ENCODE assay signal across 8 cellular contexts in the genomic region with DNA sequence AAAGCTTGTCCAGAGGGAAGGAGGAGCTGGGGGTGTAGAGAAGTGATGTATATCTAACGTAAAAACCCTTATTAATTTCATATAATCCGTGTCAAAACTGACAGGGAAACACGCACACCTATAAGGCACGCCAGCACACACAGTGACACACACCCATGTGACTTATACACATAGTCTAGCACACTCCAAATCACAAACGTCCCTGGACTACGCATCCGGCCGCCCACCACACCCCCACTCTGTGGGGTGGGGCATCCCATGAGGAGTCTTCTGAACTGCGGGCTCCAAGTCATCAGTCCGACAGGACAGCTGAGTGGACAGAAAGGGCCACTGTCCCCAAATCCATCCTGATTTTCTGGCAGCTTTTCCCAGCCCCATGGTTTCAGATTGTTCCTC. TPM values are rescaled to one million over a fixed set of nuclear protein-coding genes. Genes with fewer than 3 reads are reported as not detected.
A peak's percentile ranks its signal among the peaks of the same experiment; 100 is the strongest.
DNase-seq lines count a peak whose midpoint lies in the region; ATAC-seq and TF ChIP-seq lines count a peak whose summit lies in the region.

No MANE protein-coding gene starts in this region.

- peaks cover 38% of the 10 kb centered on the region for H3K4me1 Mint-ChIP-seq in activated CD4-positive, alpha-beta T cell treated with anti-CD3 and anti-CD28 coated beads, Interleukin-2, amount 10 ng/mL, durations not matched to agents 7 days and 5 days
- H3K4me1 Mint-ChIP-seq in mesothelial cell of epicardium = peaks cover 51% of the 10 kb centered on the region

- ATAC-seq in GM18498 (IDR thresholded peaks at IDR 0.05; ENCODE audit: unreplicated experiment) = peak; percentile 44

- no peaks in the 10 kb centered on the region for H3K27me3 Mint-ChIP-seq in activated CD4-positive, alpha-beta T cell treated with anti-CD3 and anti-CD28 coated beads, Interleukin-2, amount 10 ng/mL, durations not matched to agents 7 days and 5 days
- H3K27me3 Mint-ChIP-seq in mesothelial cell of epicardium (ENCODE audit: low read depth) = no peaks in the 10 kb centered on the region

- DNase-seq in HT1080 (ENCODE audit: low read depth) = peak; percentile 73
- DNase-seq in activated CD4-positive, alpha-beta T cell treated with anti-CD3 and anti-CD28 coated beads, Interleukin-2, amount 10 ng/mL, durations not matched to agents 7 days and 5 days = peak; percentile 30
- peak; percentile 41 for DNase-seq in effector CD4-positive, alpha-beta T cell
- DNase-seq in mesothelial cell of epicardium (ENCODE audit: low spot score in 2 of 2, unreplicated experiment in 2 of 2) = no peak
- peak; percentile 67 for DNase-seq in stimulated activated CD8-positive, alpha-beta memory T cell treated with anti-CD3 and anti-CD28 coated beads, Interleukin-4, amount 100 ng/mL, for 48 hours
- DNase-seq in NCI-H2029 treated with DMSO at 0.1 percent for 48 hours (lab: John Stamatoyannopoulos, UW) = no peak
- no peak for DNase-seq in NCI-H2171 treated with DMSO at 0.1 percent for 48 hours (lab: John Stamatoyannopoulos, UW)

- POLR2A ChIA-PET in activated CD4-positive, alpha-beta T cell treated with anti-CD3 and anti-CD28 coated beads, Interleukin-2, amount 10 ng/mL, durations not matched to agents 7 days and 5 days (lab: Charles Lee) = no interaction called here

- H3K27ac Mint-ChIP-seq in activated CD4-positive, alpha-beta T cell treated with anti-CD3 and anti-CD28 coated beads, Interleukin-2, amount 10 ng/mL, durations not matched to agents 7 days and 5 days = peak overlapping the region; percentile 79
- H3K27ac Mint-ChIP-seq in mesothelial cell of epicardium = peak overlapping the region; percentile 91

- CTCF ChIA-PET in activated CD4-positive, alpha-beta T cell treated with anti-CD3 and anti-CD28 coated beads, Interleukin-2, amount 10 ng/mL, durations not matched to agents 7 days and 5 days (lab: Charles Lee) = interaction anchor here (1.4 to 1.8 kb wide), 2 partner anchors 15 to 85 kb away, joined by 5 to 6 read pairs; a partner anchor contains a TSS

- TF ChIP-seq CTCF in mesothelial cell of epicardium (IDR thresholded peaks at IDR 0.05; ENCODE audit: unreplicated experiment) = no peak

- peaks cover 3% of the 10 kb centered on the region for H3K36me3 Mint-ChIP-seq in activated CD4-positive, alpha-beta T cell treated with anti-CD3 and anti-CD28 coated beads, Interleukin-2, amount 10 ng/mL, durations not matched to agents 7 days and 5 days (ENCODE audit: low read depth)
- H3K36me3 Mint-ChIP-seq in mesothelial cell of epicardium = peaks cover 4% of the 10 kb centered on the region

- H3K9me3 Mint-ChIP-seq in activated CD4-positive, alpha-beta T cell treated with anti-CD3 and anti-CD28 coated beads, Interleukin-2, amount 10 ng/mL, durations not matched to agents 7 days and 5 days = no peaks in the 10 kb centered on the region
- no peaks in the 10 kb centered on the region for H3K9me3 Mint-ChIP-seq in mesothelial cell of epicardium

- peak overlapping the region; percentile 86 for H3K4me3 Mint-ChIP-seq in activated CD4-positive, alpha-beta T cell treated with anti-CD3 and anti-CD28 coated beads, Interleukin-2, amount 10 ng/mL, durations not matched to agents 7 days and 5 days
- H3K4me3 Mint-ChIP-seq in mesothelial cell of epicardium = peak overlapping the region; percentile 81

RNA-seq across cellular contexts. Expression of a gene that starts 0.8 kb away (rescaled TPM):
- 129 and 187 TPM in 2 replicates for total RNA-seq in HT1080 (2014; rRNA removed; shearing (Covaris generic))
- 158 and 174 TPM in 2 replicates for polyA plus RNA-seq in HT1080 (2015; cell fraction: cytosol; rRNA removed)
- polyA plus RNA-seq in HT1080 (2015; cell fraction: nucleus; rRNA removed) = 58.4 and 68.9 TPM in 2 replicates
- 10 to 100 TPM; 29.3 to 32.5 TPM for total RNA-seq in activated CD4-positive, alpha-beta T cell treated with anti-CD3 and anti-CD28 coated beads, Interleukin-2, amount 10 ng/mL, durations not matched to agents 7 days and 5 days
- 37.4 to 42.1 TPM (median 41.2 TPM) in 3 replicates for total RNA-seq in mesothelial cell of epicardium

RNA-seq across cellular contexts. Expression of a gene that starts 15.6 kb away (rescaled TPM):
- total RNA-seq in HT1080 (2014; rRNA removed; shearing (Covaris generic)) = not detected in 2 replicates
- polyA plus RNA-seq in HT1080 (2015; cell fraction: cytosol; rRNA removed) = 0.03 and 0.17 TPM in 2 replicates
- not detected in 2 replicates for polyA plus RNA-seq in HT1080 (2015; cell fraction: nucleus; rRNA removed)
- not detected for total RNA-seq in activated CD4-positive, alpha-beta T cell treated with anti-CD3 and anti-CD28 coated beads, Interleukin-2, amount 10 ng/mL, durations not matched to agents 7 days and 5 days
- total RNA-seq in mesothelial cell of epicardium = 0.16 to 0.27 TPM in 2 of 3 replicates, not detected in the other

RNA-seq across cellular contexts. Expression of a gene that starts 54.6 kb away (rescaled TPM):
- not detected in 2 replicates for total RNA-seq in HT1080 (2014; rRNA removed; shearing (Covaris generic))
- not detected in 2 replicates for polyA plus RNA-seq in HT1080 (2015; cell fraction: cytosol; rRNA removed)
- not detected in 2 replicates for polyA plus RNA-seq in HT1080 (2015; cell fraction: nucleus; rRNA removed)
- not detected for total RNA-seq in activated CD4-positive, alpha-beta T cell treated with anti-CD3 and anti-CD28 coated beads, Interleukin-2, amount 10 ng/mL, durations not matched to agents 7 days and 5 days
- 0.29 to 0.38 TPM (median 0.33 TPM) in 3 replicates for total RNA-seq in mesothelial cell of epicardium

RNA-seq across cellular contexts. Expression of a gene that starts 56.4 kb away (rescaled TPM):
- total RNA-seq in HT1080 (2014; rRNA removed; shearing (Covaris generic)) = 47.6 and 56.9 TPM in 2 replicates
- 40.9 and 42.1 TPM in 2 replicates for polyA plus RNA-seq in HT1080 (2015; cell fraction: cytosol; rRNA removed)
- polyA plus RNA-seq in HT1080 (2015; cell fraction: nucleus; rRNA removed) = 360 and 367 TPM in 2 replicates
- total RNA-seq in activated CD4-positive, alpha-beta T cell treated with anti-CD3 and anti-CD28 coated beads, Interleukin-2, amount 10 ng/mL, durations not matched to agents 7 days and 5 days = 100 to 1,000 TPM; 112 to 117 TPM
- 276 to 299 TPM (median 287 TPM) in 3 replicates for total RNA-seq in mesothelial cell of epicardium

Comparison
In these comparisons a context has a peak if more than half of its experiments do, and no peak if none do; other contexts are left out.
1. DNase-seq: peak in HT1080 (single experiment), activated CD4-positive, alpha-beta T cell treated with anti-CD3 and anti-CD28 coated beads, Interleukin-2, amount 10 ng/mL, durations not matched to agents 7 days and 5 days (single experiment), effector CD4-positive, alpha-beta T cell (single experiment) and stimulated activated CD8-positive, alpha-beta memory T cell treated with anti-CD3 and anti-CD28 coated beads, Interleukin-4, amount 100 ng/mL, for 48 hours (single experiment); none in mesothelial cell of epicardium (0 of 2), NCI-H2029 treated with DMSO at 0.1 percent for 48 hours (single experiment) and NCI-H2171 treated with DMSO at 0.1 percent for 48 hours (single experiment).